In genomic region chr2:198280145-198280544, GRCh38 we compare ENCODE assay signal across 35 cellular contexts.
"Had no signal": no experiment of that assay in that cellular context is flagged by ENCODE, and none has a peak within 500 bp of the region (broad histone marks: within the 10 kb centered on the region; RNA-seq: fewer than 3 reads in every experiment).

No MANE protein-coding gene starts in this region.

- ATAC-seq: activated CD8-positive, alpha-beta T cell treated with anti-CD3 and anti-CD28 coated beads for 36 hours; activated naive CD4-positive, alpha-beta T cell treated with anti-CD3 and anti-CD28 coated beads, Interleukin-2, amount 50 U/mL, for 72 hours; activated T-cell treated with anti-CD3 and anti-CD28 coated beads, Interleukin-2, amount 50 U/mL, for 4 hours; activated T-cell treated with anti-CD3 and anti-CD28 coated beads, Interleukin-2, amount 50 U/mL, for 72 hours; activated T-helper 17 cell treated with anti-CD3 and anti-CD28 coated beads, Interleukin-2, amount 50 U/mL, for 72 hours; body of pancreas had no signal

- H3K27ac ChIP-seq: adrenal gland, body of pancreas, brain microvascular endothelial cell, breast epithelium, VCaP had no signal

- H3K4me1 Mint-ChIP-seq: activated B cell treated with CpG ODN at 0.5 μM for 24 hours; activated CD4-positive, alpha-beta T cell treated with anti-CD3 and anti-CD28 coated beads, Interleukin-2, amount 10 ng/mL, durations not matched to agents 24 days and 14 days; activated naive CD8-positive, alpha-beta T cell treated with anti-CD3 and anti-CD28 coated beads for 36 hours; activated T-helper 17 cell treated with anti-CD3 and anti-CD28 coated beads, Interleukin-2, amount 50 U/mL, for 72 hours had no signal

- H3K4me3 Mint-ChIP-seq: activated B cell treated with CpG ODN at 0.5 μM for 24 hours; activated CD4-positive, alpha-beta memory T cell treated with anti-CD3 and anti-CD28 coated beads for 36 hours; activated CD4-positive, alpha-beta T cell treated with anti-CD3 and anti-CD28 coated beads, Interleukin-2, amount 10 ng/mL, durations not matched to agents 24 days and 14 days; activated CD8-positive, alpha-beta T cell treated with anti-CD3 and anti-CD28 coated beads for 36 hours; activated naive CD4-positive, alpha-beta T cell treated with anti-CD3 and anti-CD28 coated beads for 36 hours; activated naive CD8-positive, alpha-beta T cell treated with anti-CD3 and anti-CD28 coated beads for 36 hours; activated T-cell treated with anti-CD3 and anti-CD28 coated beads, Interleukin-2, amount 50 U/mL, for 4 hours; activated T-cell treated with anti-CD3 and anti-CD28 coated beads, Interleukin-2, amount 50 U/mL, for 72 hours; activated T-helper 1 cell treated with anti-CD3 and anti-CD28 coated beads, Interleukin-12 subunit alpha, Interleukin-12 subunit beta, Interleukin-2, Interleukin-4 antibody, amounts not matched to agents 30 ng/mL and 10 ng/mL and 1 ng/mL, durations not matched to agents 14 hours and 24 hours and 36 hours; activated T-helper 17 cell treated with anti-CD3 and anti-CD28 coated beads, Interleukin-2, amount 50 U/mL, for 72 hours; T-helper 1 cell treated with Interleukin-12 subunit alpha and Interleukin-12 subunit beta and Interleukin-4 antibody, amounts not matched to agents 30 μg/mL and 1 μg/mL, for 36 hours; T-helper 2 cell treated with Interferon-gamma antibody and Interleukin-4, amounts not matched to agents 5 μg/mL and 100 μg/mL, for 36 hours had no signal

- DNase-seq: activated B cell treated with CpG ODN at 0.5 μM for 24 hours; activated CD4-positive, alpha-beta memory T cell treated with anti-CD3 and anti-CD28 coated beads for 36 hours; activated CD4-positive, alpha-beta T cell treated with anti-CD3 and anti-CD28 coated beads for 4 hours; activated CD4-positive, alpha-beta T cell treated with anti-CD3 and anti-CD28 coated beads, Interleukin-2, amount 10 ng/mL, durations not matched to agents 24 days and 14 days; activated CD4-positive, alpha-beta T cell treated with anti-CD3 and anti-CD28 coated beads, Interleukin-2, amount 50 U/mL, for 1 hour; activated CD4-positive, alpha-beta T cell treated with anti-CD3 and anti-CD28 coated beads, Interleukin-2, amount 50 U/mL, for 4 hours; activated CD4-positive, CD25-positive, alpha-beta regulatory T cell treated with anti-CD3 and anti-CD28 coated beads, Interleukin-2, amount 50 U/mL, for 72 hours; activated CD8-positive, alpha-beta memory T cell treated with anti-CD3 and anti-CD28 coated beads, Interleukin-2, amount 50 U/mL, for 4 hours; activated CD8-positive, alpha-beta T cell treated with anti-CD3 and anti-CD28 coated beads for 36 hours; activated effector memory CD4-positive, alpha-beta T cell treated with anti-CD3 and anti-CD28 coated beads, Interleukin-2, amount 50 U/mL, for 16 hours; activated gamma-delta T cell treated with Interleukin-2 at 50 U/mL for 16 hours; activated naive CD4-positive, alpha-beta T cell; activated naive CD4-positive, alpha-beta T cell treated with anti-CD3 and anti-CD28 coated beads for 36 hours; activated naive CD4-positive, alpha-beta T cell treated with anti-CD3 and anti-CD28 coated beads, Interleukin-2, amount 50 U/mL, for 16 hours; activated naive CD8-positive, alpha-beta T cell treated with anti-CD3 and anti-CD28 coated beads for 36 hours; activated T-cell treated with anti-CD3 and anti-CD28 coated beads for 4 hours; activated T-cell treated with anti-CD3 and anti-CD28 coated beads, Interleukin-2, amount 50 U/mL, for 1 hour; activated T-cell treated with anti-CD3 and anti-CD28 coated beads, Interleukin-2, amount 50 U/mL, for 4 hours; activated T-cell treated with anti-CD3 and anti-CD28 coated beads, Interleukin-2, amount 50 U/mL, for 72 hours; adrenal gland; amniotic stem cell; aorta; body of pancreas; brain microvascular endothelial cell; central memory CD4-positive, alpha-beta T cell; T-helper 1 cell; T-helper 2 cell; T-helper 9 cell had no signal

- H3K9me3 ChIP-seq: adrenal gland, body of pancreas, breast epithelium had no signal

- H3K36me3 ChIP-seq: adrenal gland, brain microvascular endothelial cell, breast epithelium had no signal

- H3K9me3 Mint-ChIP-seq: activated B cell treated with CpG ODN at 0.5 μM for 24 hours; activated CD4-positive, alpha-beta memory T cell treated with anti-CD3 and anti-CD28 coated beads for 36 hours; activated CD4-positive, alpha-beta T cell treated with anti-CD3 and anti-CD28 coated beads, Interleukin-2, amount 10 ng/mL, durations not matched to agents 24 days and 14 days; activated CD8-positive, alpha-beta T cell treated with anti-CD3 and anti-CD28 coated beads for 36 hours; activated naive CD4-positive, alpha-beta T cell treated with anti-CD3 and anti-CD28 coated beads for 36 hours; activated naive CD4-positive, alpha-beta T cell treated with anti-CD3 and anti-CD28 coated beads, Interleukin-2, amount 50 U/mL, for 72 hours; activated naive CD8-positive, alpha-beta T cell treated with anti-CD3 and anti-CD28 coated beads for 36 hours; activated T-cell treated with anti-CD3 and anti-CD28 coated beads, Interleukin-2, amount 50 U/mL, for 4 hours; activated T-cell treated with anti-CD3 and anti-CD28 coated beads, Interleukin-2, amount 50 U/mL, for 72 hours; activated T-helper 1 cell treated with anti-CD3 and anti-CD28 coated beads, Interleukin-12 subunit alpha, Interleukin-12 subunit beta, Interleukin-2, Interleukin-4 antibody, amounts not matched to agents 30 ng/mL and 10 ng/mL and 1 ng/mL, durations not matched to agents 14 hours and 24 hours and 36 hours; activated T-helper 17 cell treated with anti-CD3 and anti-CD28 coated beads, Interleukin-2, amount 50 U/mL, for 72 hours; T-helper 1 cell treated with Interleukin-12 subunit alpha and Interleukin-12 subunit beta and Interleukin-4 antibody, amounts not matched to agents 30 μg/mL and 1 μg/mL, for 36 hours; T-helper 2 cell treated with Interferon-gamma antibody and Interleukin-4, amounts not matched to agents 5 μg/mL and 100 μg/mL, for 36 hours had no signal

- H3K4me1 ChIP-seq: adrenal gland, body of pancreas, breast epithelium had no signal

- H3K27ac Mint-ChIP-seq: activated B cell treated with CpG ODN at 0.5 μM for 24 hours; activated CD4-positive, alpha-beta memory T cell treated with anti-CD3 and anti-CD28 coated beads for 36 hours; activated CD4-positive, alpha-beta T cell treated with anti-CD3 and anti-CD28 coated beads, Interleukin-2, amount 10 ng/mL, durations not matched to agents 24 days and 14 days; activated CD8-positive, alpha-beta T cell treated with anti-CD3 and anti-CD28 coated beads for 36 hours; activated naive CD4-positive, alpha-beta T cell treated with anti-CD3 and anti-CD28 coated beads for 36 hours; activated naive CD4-positive, alpha-beta T cell treated with anti-CD3 and anti-CD28 coated beads, Interleukin-2, amount 50 U/mL, for 72 hours; activated naive CD8-positive, alpha-beta T cell treated with anti-CD3 and anti-CD28 coated beads for 36 hours; activated T-helper 1 cell treated with anti-CD3 and anti-CD28 coated beads, Interleukin-12 subunit alpha, Interleukin-12 subunit beta, Interleukin-2, Interleukin-4 antibody, amounts not matched to agents 30 ng/mL and 10 ng/mL and 1 ng/mL, durations not matched to agents 14 hours and 24 hours and 36 hours; activated T-helper 17 cell treated with anti-CD3 and anti-CD28 coated beads, Interleukin-2, amount 50 U/mL, for 72 hours; T-helper 1 cell treated with Interleukin-12 subunit alpha and Interleukin-12 subunit beta and Interleukin-4 antibody, amounts not matched to agents 30 μg/mL and 1 μg/mL, for 36 hours; T-helper 2 cell treated with Interferon-gamma antibody and Interleukin-4, amounts not matched to agents 5 μg/mL and 100 μg/mL, for 36 hours had no signal

- H3K4me3 ChIP-seq: adrenal gland, body of pancreas, breast epithelium had no signal

- H3K36me3 Mint-ChIP-seq: activated CD4-positive, alpha-beta memory T cell treated with anti-CD3 and anti-CD28 coated beads for 36 hours; activated naive CD4-positive, alpha-beta T cell treated with anti-CD3 and anti-CD28 coated beads, Interleukin-2, amount 50 U/mL, for 72 hours; activated naive CD8-positive, alpha-beta T cell treated with anti-CD3 and anti-CD28 coated beads for 36 hours had no signal

- H3K27me3 ChIP-seq: adrenal gland, body of pancreas, brain microvascular endothelial cell had no signal
